Comparison of ENCODE assay signal across 8 cellular contexts in genomic region chr19:12790628-12791344, GRCh38. TPM values are rescaled to one million over a fixed set of nuclear protein-coding genes. Genes with fewer than 3 reads are reported as not detected.
A peak's percentile ranks its signal among the peaks of the same experiment; 100 is the strongest.
DNase-seq lines count a peak whose midpoint lies in the region; ATAC-seq and TF ChIP-seq lines count a peak whose summit lies in the region.

No MANE protein-coding gene starts in this region.

- H3K4me1 ChIP-seq in HEK293 (ENCODE audit: control insufficient read depth, insufficient read depth, low read length) = peaks cover 21% of the 10 kb centered on the region

- ATAC-seq in stimulated activated effector memory CD8-positive, alpha-beta T cell treated with anti-CD3 and anti-CD28 coated beads, Interleukin-12 subunit alpha, Interleukin-12 subunit beta, amount 100 ng/mL, for 72 hours = no peak
- ATAC-seq in omental fat pad (ENCODE audit: low FRiP score) = no peak
- no peak for ATAC-seq in GM21423 (IDR thresholded peaks at IDR 0.05; ENCODE audit: unreplicated experiment)
- ATAC-seq in GM21723 (IDR thresholded peaks at IDR 0.05; ENCODE audit: unreplicated experiment) = no peak

- H3K4me1 Mint-ChIP-seq in activated CD4-positive, alpha-beta memory T cell treated with anti-CD3 and anti-CD28 coated beads, Interleukin-2, amount 10 ng/mL, durations not matched to agents 7 days and 5 days = peaks cover 49% of the 10 kb centered on the region
- peaks cover 36% of the 10 kb centered on the region for H3K4me1 Mint-ChIP-seq in stimulated activated effector memory CD8-positive, alpha-beta T cell treated with anti-CD3 and anti-CD28 coated beads, Interleukin-12 subunit alpha, Interleukin-12 subunit beta, amount 100 ng/mL, for 72 hours

- H3K27ac Mint-ChIP-seq in activated CD4-positive, alpha-beta memory T cell treated with anti-CD3 and anti-CD28 coated beads, Interleukin-2, amount 10 ng/mL, durations not matched to agents 7 days and 5 days = peak overlapping the region; percentile 98
- peak overlapping the region; percentile 97 for H3K27ac Mint-ChIP-seq in stimulated activated effector memory CD8-positive, alpha-beta T cell treated with anti-CD3 and anti-CD28 coated beads, Interleukin-12 subunit alpha, Interleukin-12 subunit beta, amount 100 ng/mL, for 72 hours

- no peaks in the 10 kb centered on the region for H3K27me3 Mint-ChIP-seq in activated CD4-positive, alpha-beta memory T cell treated with anti-CD3 and anti-CD28 coated beads, Interleukin-2, amount 10 ng/mL, durations not matched to agents 7 days and 5 days

- H3K9me3 ChIP-seq in HEK293 (ENCODE audit: control insufficient read depth, insufficient read depth, low read depth, low read length) = no peaks in the 10 kb centered on the region

- H3K9me3 Mint-ChIP-seq in activated CD4-positive, alpha-beta memory T cell treated with anti-CD3 and anti-CD28 coated beads, Interleukin-2, amount 10 ng/mL, durations not matched to agents 7 days and 5 days = no peaks in the 10 kb centered on the region
- H3K9me3 Mint-ChIP-seq in stimulated activated effector memory CD8-positive, alpha-beta T cell treated with anti-CD3 and anti-CD28 coated beads, Interleukin-12 subunit alpha, Interleukin-12 subunit beta, amount 100 ng/mL, for 72 hours = no peaks in the 10 kb centered on the region

- H3K4me3 ChIP-seq in HEK293 (ENCODE audit: low read depth, low read length) = peak overlapping the region; percentile 43

- no peak for DNase-seq in activated CD4-positive, alpha-beta memory T cell treated with anti-CD3 and anti-CD28 coated beads, Interleukin-2, amount 10 ng/mL, durations not matched to agents 7 days and 5 days
- DNase-seq in hippocampal formation (lab: John Stamatoyannopoulos, UW) = peak; percentile 42 to 44
- no peak for DNase-seq in stimulated activated effector memory CD8-positive, alpha-beta T cell treated with anti-CD3 and anti-CD28 coated beads, Interleukin-12 subunit alpha, Interleukin-12 subunit beta, amount 100 ng/mL, for 72 hours (ENCODE audit: low spot score in 2 of 2)
- no peak for DNase-seq in omental fat pad (ENCODE audit: low spot score)
- no peak for DNase-seq in stimulated activated CD4-positive, alpha-beta T cell treated with anti-CD3 and anti-CD28 coated beads, Interleukin-4, amount 100 ng/mL, for 24 hours

- no peak for TF ChIP-seq CTCF in HEK293 (tag by site-specific recombination; IDR thresholded peaks at IDR 0.05)
- TF ChIP-seq CTCF in omental fat pad (IDR thresholded peaks at IDR 0.05) = no peak

- CTCF ChIA-PET in HEK293 (lab: Yijun Ruan, JAX) = interaction anchor here (0.7 to 16.5 kb wide), 4 partner anchors 13 to 56 kb away, joined by 4 to 386 read pairs (median 120); partner anchors contain the start of gene HOOK2
- CTCF ChIA-PET in activated CD4-positive, alpha-beta memory T cell treated with anti-CD3 and anti-CD28 coated beads, Interleukin-2, amount 10 ng/mL, durations not matched to agents 7 days and 5 days (lab: Charles Lee) = interaction anchor here (0.7 to 13.9 kb wide), 7 partner anchors 8 to 57 kb away, joined by 3 to 419 read pairs (median 13); partner anchors contain the start of genes HOOK2, RNASEH2A and TRIR

- POLR2A ChIA-PET in HEK293 (lab: Yijun Ruan, JAX) = interaction anchor here (0.8 to 3.6 kb wide), 18 partner anchors 7 to 143 kb away, joined by 3 to 42 read pairs (median 5); partner anchors contain the start of genes DHPS, DNASE2, FARSA and PRDX2
- POLR2A ChIA-PET in activated CD4-positive, alpha-beta memory T cell treated with anti-CD3 and anti-CD28 coated beads, Interleukin-2, amount 10 ng/mL, durations not matched to agents 7 days and 5 days (lab: Charles Lee) = interaction anchor here (1.2 to 14.7 kb wide), 14 partner anchors 11 to 365 kb away, joined by 3 to 574 read pairs (median 12); partner anchors contain the start of genes CALR, DHPS, GET3 and HOOK2

- H3K36me3 Mint-ChIP-seq in activated CD4-positive, alpha-beta memory T cell treated with anti-CD3 and anti-CD28 coated beads, Interleukin-2, amount 10 ng/mL, durations not matched to agents 7 days and 5 days (ENCODE audit: low read depth) = peaks cover 16% of the 10 kb centered on the region
- H3K36me3 Mint-ChIP-seq in stimulated activated effector memory CD8-positive, alpha-beta T cell treated with anti-CD3 and anti-CD28 coated beads, Interleukin-12 subunit alpha, Interleukin-12 subunit beta, amount 100 ng/mL, for 72 hours = peaks cover 64% of the 10 kb centered on the region

- peak overlapping the region; percentile 93 for H3K4me3 Mint-ChIP-seq in activated CD4-positive, alpha-beta memory T cell treated with anti-CD3 and anti-CD28 coated beads, Interleukin-2, amount 10 ng/mL, durations not matched to agents 7 days and 5 days
- peak overlapping the region; percentile 98 for H3K4me3 Mint-ChIP-seq in stimulated activated effector memory CD8-positive, alpha-beta T cell treated with anti-CD3 and anti-CD28 coated beads, Interleukin-12 subunit alpha, Interleukin-12 subunit beta, amount 100 ng/mL, for 72 hours

- no peaks in the 10 kb centered on the region; a peak in 1 of 3 replicates for H3K36me3 ChIP-seq in HEK293 (ENCODE audit: control insufficient read depth in 2 of 2, insufficient read depth in 1 of 2, low read length in 2 of 2)

- peak overlapping the region; percentile 58; the same call in 1 of the 2 replicates for H3K27ac ChIP-seq in HEK293 (ENCODE audit: extremely low read depth, low read depth, low read length)

TF ChIP-seq in HEK293, 187 proteins besides CTCF, POLR2A, EP300 and RAD21 (continues in another document):
- TF ChIP-seq ZBTB10 (tag by site-specific recombination; IDR thresholded peaks at IDR 0.05) = peak; percentile 98
- no peak for TF ChIP-seq ZNF211 (tag by site-specific recombination; IDR thresholded peaks at IDR 0.05; ENCODE audit: low read depth)
- no peak; the same call in 1 of the 2 replicates for TF ChIP-seq ZIC2 (tag by site-specific recombination; IDR thresholded peaks at IDR 0.05)

RNA-seq across cellular contexts. Expression of gene JUNB, which starts 0.5 kb away (rescaled TPM):
- total RNA-seq in activated CD4-positive, alpha-beta memory T cell treated with anti-CD3 and anti-CD28 coated beads, Interleukin-2, amount 10 ng/mL, durations not matched to agents 7 days and 5 days = 100 to 1,000 TPM; 197 TPM
- 1,000 to 10,000 TPM in 2 of 4 donors, 100 to 1,000 TPM in 2; 852 to 2,498 (median 1,079) TPM for total RNA-seq in omental fat pad

RNA-seq across cellular contexts. Expression of gene PRDX2, which starts 10.8 kb away (rescaled TPM):
- total RNA-seq in activated CD4-positive, alpha-beta memory T cell treated with anti-CD3 and anti-CD28 coated beads, Interleukin-2, amount 10 ng/mL, durations not matched to agents 7 days and 5 days = 100 to 1,000 TPM; 234 to 240 TPM
- 100 to 1,000 TPM; 165 to 320 (median 219) TPM for total RNA-seq in omental fat pad

RNA-seq across cellular contexts. Expression of gene THSD8, which starts 11.1 kb away (rescaled TPM):
- 10 to 100 TPM; 19.2 to 25.5 TPM for total RNA-seq in activated CD4-positive, alpha-beta memory T cell treated with anti-CD3 and anti-CD28 coated beads, Interleukin-2, amount 10 ng/mL, durations not matched to agents 7 days and 5 days
- total RNA-seq in omental fat pad = not detected

RNA-seq across cellular contexts. Expression of gene HOOK2, which starts 15.4 kb away (rescaled TPM):
- total RNA-seq in activated CD4-positive, alpha-beta memory T cell treated with anti-CD3 and anti-CD28 coated beads, Interleukin-2, amount 10 ng/mL, durations not matched to agents 7 days and 5 days = 10 to 100 TPM; 17.0 to 17.8 TPM
- 10 to 100 TPM; 26.9 to 71.3 (median 56.3) TPM for total RNA-seq in omental fat pad

RNA-seq across cellular contexts. Expression of gene RNASEH2A, which starts 15.6 kb away (rescaled TPM):
- 10 to 100 TPM; 34.8 to 38.4 TPM for total RNA-seq in activated CD4-positive, alpha-beta memory T cell treated with anti-CD3 and anti-CD28 coated beads, Interleukin-2, amount 10 ng/mL, durations not matched to agents 7 days and 5 days
- 10 to 100 TPM in 1 of 4 donors, 1 to 10 TPM in 3; 2.8 to 10.4 (median 5.9) TPM for total RNA-seq in omental fat pad

Comparison
In these comparisons a context has a peak if more than half of its experiments do, and no peak if none do; other contexts are left out.
1. DNase-seq: peak in hippocampal formation (2 of 2); none in activated CD4-positive, alpha-beta memory T cell treated with anti-CD3 and anti-CD28 coated beads, Interleukin-2, amount 10 ng/mL, durations not matched to agents 7 days and 5 days (single experiment), stimulated activated effector memory CD8-positive, alpha-beta T cell treated with anti-CD3 and anti-CD28 coated beads, Interleukin-12 subunit alpha, Interleukin-12 subunit beta, amount 100 ng/mL, for 72 hours (0 of 2), omental fat pad (single experiment) and stimulated activated CD4-positive, alpha-beta T cell treated with anti-CD3 and anti-CD28 coated beads, Interleukin-4, amount 100 ng/mL, for 24 hours (single experiment).
2. RNA of gene JUNB, which starts 0.5 kb away (total RNA-seq): 852 to 2,498 TPM in omental fat pad; 197 TPM in activated CD4-positive, alpha-beta memory T cell treated with anti-CD3 and anti-CD28 coated beads, Interleukin-2, amount 10 ng/mL, durations not matched to agents 7 days and 5 days; every median in the first group is over 4 times any median in the second.
3. RNA of gene THSD8, which starts 11.1 kb away (total RNA-seq): 19.2 to 25.5 TPM in activated CD4-positive, alpha-beta memory T cell treated with anti-CD3 and anti-CD28 coated beads, Interleukin-2, amount 10 ng/mL, durations not matched to agents 7 days and 5 days; not detected in omental fat pad; every median in the first group is over 10 times any median in the second.